9 cellular contexts compared by ENCODE assay signal in genomic region chr1:168181063-168181720, GRCh38. TPM values are rescaled to one million over a fixed set of nuclear protein-coding genes. Genes with fewer than 3 reads are reported as not detected.
DNase-seq lines count a peak whose midpoint lies in the region; ATAC-seq and TF ChIP-seq lines count a peak whose summit lies in the region.
"Not testable (repeated sequence)": the region's sequence is repeated elsewhere in the genome, so short reads cannot be mapped to it uniquely, and the experiment has no call there.
"Had no signal": no experiment of that assay in that cellular context is flagged by ENCODE, and none has a peak within 500 bp of the region (broad histone marks: within the 10 kb centered on the region; RNA-seq: fewer than 3 reads in every experiment).

No MANE protein-coding gene starts in this region.

- H3K9me3 ChIP-seq in BLaER1 treated with 17β-estradiol and CSF1 and Interleukin-3, amounts not matched to agents 10 nM and 100 nM (replicated peaks in 1 of 11); HCT116 (ENCODE audit: control insufficient read depth in 1 of 2, insufficient read depth in 1 of 2, low read depth in 1 of 2, low read length in 2 of 2); hepatocyte (ENCODE audit: low read depth): not testable (repeated sequence)

- TF ChIP-seq RAD21 in HCT116 (IDR thresholded peaks at IDR 0.05; ENCODE audit: low read depth), result not testable (repeated sequence)

- H3K36me3 ChIP-seq in BLaER1 treated with 17β-estradiol and CSF1 and Interleukin-3, amounts not matched to agents 10 nM and 100 nM, result peaks cover 14 to 36% (median 24%) of the 10 kb centered on the region in 11 experiments
- H3K36me3 ChIP-seq in HCT116 (ENCODE audit: control insufficient read depth in 1 of 2, insufficient read depth in 2 of 2, low read length in 2 of 2); hepatocyte (replicated peaks; ENCODE audit: insufficient read depth, low read depth): not testable (repeated sequence)

- H2AFZ ChIP-seq in HCT116 (ENCODE audit: low read depth, low read length, poor library complexity, severe bottlenecking); hepatocyte: not testable (repeated sequence)

- CTCF ChIA-PET in HCT116 (lab: Charles Lee); RWPE1 (lab: Yijun Ruan, JAX): not testable (repeated sequence)

- RAD21 ChIA-PET in HCT116 (lab: Charles Lee; ENCODE audit: low non-redundant PET in 1 of 2, low total read pairs in 2 of 2, uncharacterized antibody in 2 of 2, unreplicated experiment in 2 of 2), result interaction anchor here in 1 of 2 experiments (0.7 kb wide), 1 partner anchor 961 kb away, joined by 5 read pairs; no protein-coding TSS in a partner anchor

- TF ChIP-seq CTCF in HCT116 (IDR thresholded peaks at IDR 0.05 in 2 of 3, conservative IDR thresholded peaks at IDR 0.05 in 1 of 3; ENCODE audit: borderline replicate concordance in 1 of 3, insufficient read depth in 1 of 3, low read depth in 2 of 3, low read length in 2 of 3); RWPE1 (conservative IDR thresholded peaks at IDR 0.05; ENCODE audit: low read depth); brain (conservative IDR thresholded peaks at IDR 0.05); hepatocyte (IDR thresholded peaks at IDR 0.05; ENCODE audit: poor library complexity); nephron progenitor cell (IDR thresholded peaks at IDR 0.05): not testable (repeated sequence)

- not testable (repeated sequence) for H3K27me3 ChIP-seq in BLaER1 treated with 17β-estradiol and CSF1 and Interleukin-3, amounts not matched to agents 10 nM and 100 nM; HCT116 (ENCODE audit: insufficient read depth, low read length); hepatocyte

- H3K36me3 Mint-ChIP-seq in activated T-helper 1 cell treated with anti-CD3 and anti-CD28 coated beads, Interleukin-12 subunit alpha, Interleukin-12 subunit beta, Interleukin-2, Interleukin-4 antibody, amounts not matched to agents 30 ng/mL and 10 ng/mL and 1 ng/mL, durations not matched to agents 14 hours and 24 hours and 36 hours (ENCODE audit: low read depth), result peaks cover 11% of the 10 kb centered on the region
- H3K36me3 Mint-ChIP-seq in brain, result peaks cover 20% of the 10 kb centered on the region
- H3K36me3 Mint-ChIP-seq in nephron progenitor cell (ENCODE audit: low read depth), result not testable (repeated sequence)

- not testable (repeated sequence) for ATAC-seq in HCT116

- intact Hi-C loops in HCT116 (cut with micrococcal nuclease), result not testable (repeated sequence)
- intact Hi-C loops in activated T-helper 1 cell treated with anti-CD3 and anti-CD28 coated beads, Interleukin-12 subunit alpha, Interleukin-12 subunit beta, Interleukin-2, Interleukin-4 antibody, amounts not matched to agents 30 ng/mL and 10 ng/mL and 1 ng/mL, durations not matched to agents 14 hours and 24 hours and 36 hours (cut with micrococcal nuclease), result loop anchor here (2.0 kb wide), 1 partner anchor 14 kb away; no protein-coding TSS in a partner anchor

- peak overlapping the region in 1 of 11 experiments; percentile 89; a peak in 1 of 22 replicates for H3K9ac ChIP-seq in BLaER1 treated with 17β-estradiol and CSF1 and Interleukin-3, amounts not matched to agents 10 nM and 100 nM
- not testable (repeated sequence) for H3K9ac ChIP-seq in HCT116 (ENCODE audit: low read length)

- BruUV-seq in HCT116 (replicated peaks; lab: Mats Ljungman, UMichigan), result not testable (repeated sequence)

- 96% methylated on average over 15 of the region's 15 CpGs for WGBS in hepatocyte (ENCODE audit: low lambda C conversion rate, missing lambda C conversion rate)

- DNase-seq in HCT116 (ENCODE audit: low read depth, low spot score); RWPE1 (ENCODE audit: low spot score); activated T-helper 1 cell treated with anti-CD3 and anti-CD28 coated beads, Interleukin-12 subunit alpha, Interleukin-12 subunit beta, Interleukin-2, Interleukin-4 antibody, amounts not matched to agents 30 ng/mL and 10 ng/mL and 1 ng/mL, durations not matched to agents 14 hours and 24 hours and 36 hours (ENCODE audit: low spot score); hepatocyte (ENCODE audit: low spot score); nephron progenitor cell: not testable (repeated sequence)

- H3K4me3 ChIP-seq in BLaER1 treated with 17β-estradiol and CSF1 and Interleukin-3, amounts not matched to agents 10 nM and 100 nM; HCT116 (replicated peaks in 1 of 2; ENCODE audit: low read depth in 1 of 2, low read length in 2 of 2); hepatocyte: not testable (repeated sequence)

- POLR2A ChIA-PET in HCT116 (lab: Charles Lee); RWPE1 (lab: Yijun Ruan, JAX; ENCODE audit: low non-redundant PET): not testable (repeated sequence)

- peak overlapping the region; percentile 24 for H3K4me3 Mint-ChIP-seq in activated T-helper 1 cell treated with anti-CD3 and anti-CD28 coated beads, Interleukin-12 subunit alpha, Interleukin-12 subunit beta, Interleukin-2, Interleukin-4 antibody, amounts not matched to agents 30 ng/mL and 10 ng/mL and 1 ng/mL, durations not matched to agents 14 hours and 24 hours and 36 hours
- H3K4me3 Mint-ChIP-seq in brain (peak overlapping the region in 4 of 5 experiments; percentile 49 to 75 (median 65)), nephron progenitor cell (peak overlapping the region; percentile 57)

- H3K4me2 ChIP-seq in BLaER1 treated with 17β-estradiol and CSF1 and Interleukin-3, amounts not matched to agents 10 nM and 100 nM, result peak overlapping the region in 8 of 11 experiments; percentile 88 to 99 (median 95); a peak in 9 of 22 replicates
- H3K4me2 ChIP-seq in HCT116 (ENCODE audit: low read length), result peak overlapping the region; percentile 40
- H3K4me2 ChIP-seq in hepatocyte, result peak overlapping the region; percentile 84

- H3K9me2 ChIP-seq in HCT116 (ENCODE audit: insufficient read depth); hepatocyte (replicated peaks; ENCODE audit: insufficient read depth): not testable (repeated sequence)

- H3K79me2 ChIP-seq in HCT116 (ENCODE audit: insufficient read depth, low read length), result peaks cover 59% of the 10 kb centered on the region
- H3K79me2 ChIP-seq in hepatocyte, result peaks cover 56% of the 10 kb centered on the region

- H4K20me1 ChIP-seq in BLaER1 treated with 17β-estradiol and CSF1 and Interleukin-3, amounts not matched to agents 10 nM and 100 nM, result peaks cover 0 to 48% (median 19%) of the 10 kb centered on the region in 11 experiments; a peak in 11 of 22 replicates
- not testable (repeated sequence) for H4K20me1 ChIP-seq in HCT116 (ENCODE audit: insufficient read depth); hepatocyte (ENCODE audit: insufficient read depth, poor library complexity, severe bottlenecking)

- H3K4me1 ChIP-seq in BLaER1 treated with 17β-estradiol and CSF1 and Interleukin-3, amounts not matched to agents 10 nM and 100 nM, result peaks cover 9 to 18% (median 15%) of the 10 kb centered on the region in 10 experiments
- H3K4me1 ChIP-seq in HCT116 (ENCODE audit: control insufficient read depth in 1 of 2, insufficient read depth in 2 of 2, low read length in 2 of 2), result peaks cover 18 to 28% of the 10 kb centered on the region in 2 experiments
- H3K4me1 ChIP-seq in hepatocyte (ENCODE audit: insufficient read depth), result not testable (repeated sequence)

- H3K27ac ChIP-seq in BLaER1 treated with 17β-estradiol and CSF1 and Interleukin-3, amounts not matched to agents 10 nM and 100 nM; hepatocyte: not testable (repeated sequence)
- 0 out of 2 replicates have a peak overlapping the region, but pooled peaks have one; percentile 12 for H3K27ac ChIP-seq in HCT116 (ENCODE audit: low read depth, low read length)
- peak overlapping the region; percentile 51 for H3K27ac ChIP-seq in RWPE1

- TF ChIP-seq POLR2A in HCT116 (IDR thresholded peaks at IDR 0.05; ENCODE audit: borderline replicate concordance, extremely low read depth, insufficient read depth, insufficient read length), result not testable (repeated sequence)

- not testable (repeated sequence) for H3K27ac Mint-ChIP-seq in activated T-helper 1 cell treated with anti-CD3 and anti-CD28 coated beads, Interleukin-12 subunit alpha, Interleukin-12 subunit beta, Interleukin-2, Interleukin-4 antibody, amounts not matched to agents 30 ng/mL and 10 ng/mL and 1 ng/mL, durations not matched to agents 14 hours and 24 hours and 36 hours; nephron progenitor cell
- H3K27ac Mint-ChIP-seq in brain, result peak overlapping the region in 1 of 5 experiments; percentile 78

- H3K9me3 Mint-ChIP-seq in activated T-helper 1 cell treated with anti-CD3 and anti-CD28 coated beads, Interleukin-12 subunit alpha, Interleukin-12 subunit beta, Interleukin-2, Interleukin-4 antibody, amounts not matched to agents 30 ng/mL and 10 ng/mL and 1 ng/mL, durations not matched to agents 14 hours and 24 hours and 36 hours; brain; nephron progenitor cell: not testable (repeated sequence)

- not testable (repeated sequence) for H3K27me3 Mint-ChIP-seq in activated T-helper 1 cell treated with anti-CD3 and anti-CD28 coated beads, Interleukin-12 subunit alpha, Interleukin-12 subunit beta, Interleukin-2, Interleukin-4 antibody, amounts not matched to agents 30 ng/mL and 10 ng/mL and 1 ng/mL, durations not matched to agents 14 hours and 24 hours and 36 hours (ENCODE audit: insufficient read depth); brain; nephron progenitor cell (ENCODE audit: low read depth, poor library complexity)

- not testable (repeated sequence) for H3K4me1 Mint-ChIP-seq in activated T-helper 1 cell treated with anti-CD3 and anti-CD28 coated beads, Interleukin-12 subunit alpha, Interleukin-12 subunit beta, Interleukin-2, Interleukin-4 antibody, amounts not matched to agents 30 ng/mL and 10 ng/mL and 1 ng/mL, durations not matched to agents 14 hours and 24 hours and 36 hours (ENCODE audit: low read depth); nephron progenitor cell
- peaks cover 25% of the 10 kb centered on the region for H3K4me1 Mint-ChIP-seq in brain

RNA-seq across cellular contexts. Expression of gene TIPRL, which starts 2.4 kb away (rescaled TPM):
- total RNA-seq in HCT116 (2021; ENCODE audit: unreplicated experiment), result 36.4 TPM
- polyA plus RNA-seq in HCT116 (2012), result 16.9 and 23.9 TPM in 2 replicates
- 42.8 and 45.7 TPM in 2 replicates for total RNA-seq in activated T-helper 1 cell treated with anti-CD3 and anti-CD28 coated beads, Interleukin-12 subunit alpha, Interleukin-12 subunit beta, Interleukin-2, Interleukin-4 antibody, amounts not matched to agents 30 ng/mL and 10 ng/mL and 1 ng/mL, durations not matched to agents 14 hours and 24 hours and 36 hours
- 19.3 TPM for polyA plus RNA-seq in brain (ENCODE audit: insufficient read depth, low read depth, low replicate concordance)
- total RNA-seq in hepatocyte, result 42.6 and 47.6 TPM in 2 replicates
- polyA plus RNA-seq in hepatocyte, result 38.1 and 44.2 TPM in 2 replicates

RNA-seq across cellular contexts. Expression of gene GPR161, which starts 44.5 kb away (rescaled TPM):
- total RNA-seq in HCT116 (2021; ENCODE audit: unreplicated experiment), result 13.7 TPM
- polyA plus RNA-seq in HCT116 (2012), result 10.9 and 12.1 TPM in 2 replicates
- total RNA-seq in activated T-helper 1 cell treated with anti-CD3 and anti-CD28 coated beads, Interleukin-12 subunit alpha, Interleukin-12 subunit beta, Interleukin-2, Interleukin-4 antibody, amounts not matched to agents 30 ng/mL and 10 ng/mL and 1 ng/mL, durations not matched to agents 14 hours and 24 hours and 36 hours, result 0.41 and 0.42 TPM in 2 replicates
- polyA plus RNA-seq in brain (ENCODE audit: insufficient read depth, low read depth, low replicate concordance), result 10.4 TPM
- 13.6 and 15.9 TPM in 2 replicates for total RNA-seq in hepatocyte
- 19.3 and 22.4 TPM in 2 replicates for polyA plus RNA-seq in hepatocyte
- total RNA-seq: CD4-positive, CD25-positive, alpha-beta regulatory T cell had no signal
- polyA plus RNA-seq: CD4-positive, CD25-positive, alpha-beta regulatory T cell; IgD-negative memory B cell had no signal

RNA-seq across cellular contexts. Expression of gene SFT2D2, which starts 44.6 kb away (rescaled TPM):
- total RNA-seq in HCT116 (2021; ENCODE audit: unreplicated experiment) (57.5 TPM), hepatocyte (36.9 and 43.1 TPM in 2 replicates)
- polyA plus RNA-seq in HCT116 (2012), result 7.2 TPM in 2 replicates
- total RNA-seq in activated T-helper 1 cell treated with anti-CD3 and anti-CD28 coated beads, Interleukin-12 subunit alpha, Interleukin-12 subunit beta, Interleukin-2, Interleukin-4 antibody, amounts not matched to agents 30 ng/mL and 10 ng/mL and 1 ng/mL, durations not matched to agents 14 hours and 24 hours and 36 hours, result 71.1 and 76.5 TPM in 2 replicates
- polyA plus RNA-seq in brain (ENCODE audit: insufficient read depth, low read depth, low replicate concordance) (5.5 TPM), hepatocyte (31.2 and 31.5 TPM in 2 replicates)

Comparison
In these comparisons a context has a peak if more than half of its experiments do, and no peak if none do; other contexts are left out.
1. H3K4me2 ChIP-seq: peak in every context shown above with its lines; median percentile 95 in BLaER1 treated with 17β-estradiol and CSF1 and Interleukin-3, amounts not matched to agents 10 nM and 100 nM; 84 in hepatocyte; 40 in HCT116.
2. RNA of gene GPR161, which starts 44.5 kb away (total RNA-seq): 13.6 to 15.9 TPM in hepatocyte and 13.7 TPM in HCT116 (single experiment); 0.41 to 0.42 TPM in activated T-helper 1 cell treated with anti-CD3 and anti-CD28 coated beads, Interleukin-12 subunit alpha, Interleukin-12 subunit beta, Interleukin-2, Interleukin-4 antibody, amounts not matched to agents 30 ng/mL and 10 ng/mL and 1 ng/mL, durations not matched to agents 14 hours and 24 hours and 36 hours; every median in the first group is over 10 times any median in the second.
3. Peak in every context shown above with its lines, with median percentiles within 50 percentile points of each other: H3K4me3 Mint-ChIP-seq.